Comparison of ENCODE assay signal across 19 cellular contexts in genomic region chr10:6310977-6311376, GRCh38.
"Had no signal": no experiment of that assay in that cellular context is flagged by ENCODE, and none has a peak within 500 bp of the region (broad histone marks: within the 10 kb centered on the region; RNA-seq: fewer than 3 reads in every experiment).

No MANE protein-coding gene starts in this region.

- H3K27ac ChIP-seq: colonic mucosa, epithelial cell of prostate, neural progenitor cell, right lobe of liver, SK-N-MC, suprapubic skin, upper lobe of left lung had no signal

- H3K4me2 ChIP-seq: neural progenitor cell had no signal

- H3K27ac Mint-ChIP-seq: activated CD4-positive, alpha-beta T cell treated with anti-CD3 and anti-CD28 coated beads, Interleukin-2, amount 10 ng/mL, durations not matched to agents 7 days and 5 days; activated naive CD4-positive, alpha-beta T cell treated with anti-CD3 and anti-CD28 coated beads, Interleukin-2, amount 50 U/mL, for 24 hours; endodermal cell; neural progenitor cell; stimulated activated naive CD8-positive, alpha-beta T cell treated with anti-CD3 and anti-CD28 coated beads, Interleukin-15, Interleukin-2, amounts not matched to agents 100 ng/mL and 50 ng/mL, for 24 hours; T-helper 2 cell treated with Interferon-gamma antibody and Interleukin-4, amounts not matched to agents 5 μg/mL and 100 μg/mL, for 36 hours; WTC11 had no signal

- H3K27me3 ChIP-seq: colonic mucosa, neural progenitor cell, right lobe of liver, suprapubic skin, upper lobe of left lung had no signal

- H3K4me1 ChIP-seq: colonic mucosa, right lobe of liver, upper lobe of left lung had no signal

- H3K27me3 Mint-ChIP-seq: activated CD4-positive, alpha-beta T cell treated with anti-CD3 and anti-CD28 coated beads, Interleukin-2, amount 10 ng/mL, durations not matched to agents 7 days and 5 days; activated naive CD4-positive, alpha-beta T cell treated with anti-CD3 and anti-CD28 coated beads, Interleukin-2, amount 50 U/mL, for 24 hours; brain; central memory CD8-positive, alpha-beta T cell had no signal

- H3K36me3 ChIP-seq: colonic mucosa, neural progenitor cell, right lobe of liver, suprapubic skin, upper lobe of left lung had no signal

- H3K4me3 Mint-ChIP-seq: activated CD4-positive, alpha-beta T cell treated with anti-CD3 and anti-CD28 coated beads, Interleukin-2, amount 10 ng/mL, durations not matched to agents 7 days and 5 days; activated naive CD4-positive, alpha-beta T cell treated with anti-CD3 and anti-CD28 coated beads, Interleukin-2, amount 50 U/mL, for 24 hours; central memory CD8-positive, alpha-beta T cell; endodermal cell; neural progenitor cell; stimulated activated naive CD8-positive, alpha-beta T cell treated with anti-CD3 and anti-CD28 coated beads, Interleukin-15, Interleukin-2, amounts not matched to agents 100 ng/mL and 50 ng/mL, for 24 hours; T-helper 2 cell treated with Interferon-gamma antibody and Interleukin-4, amounts not matched to agents 5 μg/mL and 100 μg/mL, for 36 hours; WTC11 had no signal

- H3K4me1 Mint-ChIP-seq: central memory CD8-positive, alpha-beta T cell had no signal

- H3K9me3 ChIP-seq: colonic mucosa, right lobe of liver, suprapubic skin had no signal

- H2AFZ ChIP-seq: neural progenitor cell had no signal

- ATAC-seq: left ventricle myocardium superior, right lobe of liver, WTC11 had no signal

- H3K9me3 Mint-ChIP-seq: activated naive CD4-positive, alpha-beta T cell treated with anti-CD3 and anti-CD28 coated beads, Interleukin-2, amount 50 U/mL, for 24 hours; stimulated activated naive CD8-positive, alpha-beta T cell treated with anti-CD3 and anti-CD28 coated beads, Interleukin-15, Interleukin-2, amounts not matched to agents 100 ng/mL and 50 ng/mL, for 24 hours; T-helper 2 cell treated with Interferon-gamma antibody and Interleukin-4, amounts not matched to agents 5 μg/mL and 100 μg/mL, for 36 hours had no signal

- DNase-seq: activated CD4-positive, alpha-beta T cell treated with anti-CD3 and anti-CD28 coated beads, Interleukin-2, amount 10 ng/mL, durations not matched to agents 7 days and 5 days; amygdala; colonic mucosa; endodermal cell; foreskin fibroblast; left ventricle myocardium superior; right lobe of liver; small intestine; upper lobe of left lung had no signal

- H3K4me3 ChIP-seq: colonic mucosa, neural progenitor cell, right lobe of liver, SK-N-MC, suprapubic skin, upper lobe of left lung had no signal
